1 cellular context compared by ENCODE assay signal in genomic region chr6:104940881-104941693, GRCh38.
TF ChIP-seq lines count a peak whose summit lies in the region.

No MANE protein-coding gene starts in this region.

TF ChIP-seq in HepG2, 621 proteins besides CTCF, POLR2A, EP300 and RAD21 (continued from another document and continues in another):
- no peak for TF ChIP-seq ZXDC (CRISPR knock-in tag; IDR thresholded peaks at IDR 0.05)
- TF ChIP-seq ZNF569 (CRISPR knock-in tag; IDR thresholded peaks at IDR 0.05; ENCODE audit: borderline replicate concordance): no peak
- TF ChIP-seq TFDP1 (CRISPR knock-in tag; IDR thresholded peaks at IDR 0.05; ENCODE audit: borderline replicate concordance): peak; percentile 85
- peak; percentile 44 for TF ChIP-seq NFYB (CRISPR knock-in tag; IDR thresholded peaks at IDR 0.05)
- TF ChIP-seq BRD4 (CRISPR knock-in tag; IDR thresholded peaks at IDR 0.05): no peak; the same call in 1 of the 2 replicates
- TF ChIP-seq ZFP90 (CRISPR knock-in tag; IDR thresholded peaks at IDR 0.05; ENCODE audit: borderline replicate concordance): peak; percentile 82; the same call in 1 of the 2 replicates
- TF ChIP-seq CEBPG (CRISPR knock-in tag; IDR thresholded peaks at IDR 0.05): no peak
- no peak for TF ChIP-seq GATA4 (IDR thresholded peaks at IDR 0.05; ENCODE audit: borderline replicate concordance, low read depth)
- TF ChIP-seq JDP2 (CRISPR knock-in tag; IDR thresholded peaks at IDR 0.05; ENCODE audit: borderline replicate concordance): no peak
- TF ChIP-seq BCL6 (CRISPR knock-in tag; IDR thresholded peaks at IDR 0.05): peak; percentile 31; the same call in 1 of the 2 replicates
- peak; percentile 29; the same call in 1 of the 2 replicates for TF ChIP-seq GMEB1 (CRISPR knock-in tag; IDR thresholded peaks at IDR 0.05; ENCODE audit: borderline replicate concordance)
- TF ChIP-seq IRX3 (CRISPR knock-in tag; IDR thresholded peaks at IDR 0.05; ENCODE audit: borderline replicate concordance, low read depth): peak; percentile 58; the same call in 1 of the 2 replicates
- peak; percentile 90 for TF ChIP-seq GABPB1 (CRISPR knock-in tag; IDR thresholded peaks at IDR 0.05)
- no peak for TF ChIP-seq AGO1 (IDR thresholded peaks at IDR 0.05; ENCODE audit: low read depth, low read length, poor library complexity, severe bottlenecking)
- peak; percentile 60; the same call in 1 of the 2 replicates for TF ChIP-seq HINFP (CRISPR knock-in tag; IDR thresholded peaks at IDR 0.05; ENCODE audit: low read depth)
- TF ChIP-seq CCAR2 (optimal IDR thresholded peaks at IDR 0.05; ENCODE audit: low read depth, low read length): no peak
- TF ChIP-seq NFAT5 (CRISPR knock-in tag; IDR thresholded peaks at IDR 0.05): peak; percentile 88; the same call in 1 of the 2 replicates
- TF ChIP-seq NFKBIZ (CRISPR knock-in tag; IDR thresholded peaks at IDR 0.05): peak; percentile 23; the same call in 1 of the 2 replicates
- no peak for TF ChIP-seq KDM6A (CRISPR knock-in tag; IDR thresholded peaks at IDR 0.05; ENCODE audit: low read depth)
- no peak for TF ChIP-seq ZNF75D (CRISPR knock-in tag; IDR thresholded peaks at IDR 0.05; ENCODE audit: borderline replicate concordance)
- TF ChIP-seq ZNF264 (CRISPR knock-in tag; IDR thresholded peaks at IDR 0.05): peak; percentile 54; the same call in 1 of the 2 replicates
- peak; percentile 93 for TF ChIP-seq MAX (IDR thresholded peaks at IDR 0.05)
- peak; percentile 71; the same call in 1 of the 2 replicates for TF ChIP-seq TFDP2 (CRISPR knock-in tag; IDR thresholded peaks at IDR 0.05)
- TF ChIP-seq TSC22D2 (CRISPR knock-in tag; IDR thresholded peaks at IDR 0.05; ENCODE audit: borderline replicate concordance): peak; percentile 75; the same call in 1 of the 2 replicates
- TF ChIP-seq ZNF20 (CRISPR knock-in tag; IDR thresholded peaks at IDR 0.05): no peak
- peak; percentile 90; the same call in 1 of the 2 replicates for TF ChIP-seq NFIB (CRISPR knock-in tag; IDR thresholded peaks at IDR 0.05; ENCODE audit: borderline replicate concordance)
- no peak for TF ChIP-seq MLLT10 (CRISPR knock-in tag; IDR thresholded peaks at IDR 0.05)
- peak; percentile 77; the same call in 1 of the 2 replicates for TF ChIP-seq ZNF784 (CRISPR knock-in tag; IDR thresholded peaks at IDR 0.05; ENCODE audit: borderline replicate concordance)
- TF ChIP-seq NR0B2 (CRISPR knock-in tag; IDR thresholded peaks at IDR 0.05): peak; percentile 85
- no peak for TF ChIP-seq SOX6 (IDR thresholded peaks at IDR 0.05)
- no peak; the same call in 1 of the 2 replicates for TF ChIP-seq SOX6 (CRISPR knock-in tag; IDR thresholded peaks at IDR 0.05)
- peak; percentile 77 for TF ChIP-seq ZMYM2 (CRISPR knock-in tag; IDR thresholded peaks at IDR 0.05)
- peak; percentile 82 for TF ChIP-seq BCL3 (CRISPR knock-in tag; IDR thresholded peaks at IDR 0.05)
- TF ChIP-seq ZNF691 (CRISPR knock-in tag; IDR thresholded peaks at IDR 0.05; ENCODE audit: borderline replicate concordance, low read depth): 0 out of 2 replicates have a peak, but pooled peaks have one; percentile 11
- TF ChIP-seq ELF3 (CRISPR knock-in tag; IDR thresholded peaks at IDR 0.05): peak; percentile 64
- no peak for TF ChIP-seq U2AF1 (optimal IDR thresholded peaks at IDR 0.05; ENCODE audit: low read depth, low read length)
- peak; percentile 54 for TF ChIP-seq POLR2G (IDR thresholded peaks at IDR 0.05; ENCODE audit: low read depth, low read length)
- TF ChIP-seq NR1H2 (CRISPR knock-in tag; IDR thresholded peaks at IDR 0.05; ENCODE audit: borderline replicate concordance, low read depth): no peak
- peak; percentile 72 for TF ChIP-seq ZFP91 (CRISPR knock-in tag; IDR thresholded peaks at IDR 0.05; ENCODE audit: borderline replicate concordance)
- TF ChIP-seq MAFF (IDR thresholded peaks at IDR 0.05; ENCODE audit: low read depth, low read length): no peak
- TF ChIP-seq TMF1 (CRISPR knock-in tag; IDR thresholded peaks at IDR 0.05; ENCODE audit: low read depth): peak; percentile 78; the same call in 1 of the 2 replicates
- 0 out of 2 replicates have a peak, but pooled peaks have one; percentile 45 for TF ChIP-seq HOXD1 (CRISPR knock-in tag; IDR thresholded peaks at IDR 0.05)
